1 cellular context compared by ENCODE assay signal in genomic region chr4:188002751-188003150, GRCh38.
TF ChIP-seq lines count a peak whose summit lies in the region.

No MANE protein-coding gene starts in this region.

TF ChIP-seq in GM23338, 12 proteins besides CTCF, POLR2A, EP300 and RAD21:
- TF ChIP-seq ZNF462 (CRISPR knock-in tag; IDR thresholded peaks at IDR 0.05) (no peak), ZNF331 (CRISPR knock-in tag; IDR thresholded peaks at IDR 0.05; ENCODE audit: low read depth) (no peak), JUNB (IDR thresholded peaks at IDR 0.05; ENCODE audit: unreplicated experiment) (no peak), POLR2AphosphoS5 (IDR thresholded peaks at IDR 0.05; ENCODE audit: low read depth) (no peak), ZNF114 (CRISPR knock-in tag; IDR thresholded peaks at IDR 0.05) (no peak), NANOG (IDR thresholded peaks at IDR 0.05; ENCODE audit: borderline replicate concordance) (no peak), EZH2phosphoT487 (IDR thresholded peaks at IDR 0.05; ENCODE audit: unreplicated experiment) (no peak), EZH2 (IDR thresholded peaks at IDR 0.05; ENCODE audit: low read depth, unreplicated experiment) (no peak)
TF ChIP-seq in GM23338: peak in this region for 0.
